ENCODE assay signal across 8 cellular contexts in genomic region chr11:65661599-65662246, GRCh38. TPM values are rescaled to one million over a fixed set of nuclear protein-coding genes. Genes with fewer than 3 reads are reported as not detected.
DNase-seq lines count a peak whose midpoint lies in the region; ATAC-seq and TF ChIP-seq lines count a peak whose summit lies in the region.

No MANE protein-coding gene starts in this region.

- H3K4me3 ChIP-seq in GM12864 (ENCODE audit: low read depth, low read length) (peak overlapping the region; percentile 91), fibroblast of villous mesenchyme (ENCODE audit: low read depth, low read length) (peak overlapping the region; percentile 77), sigmoid colon (peak overlapping the region; percentile 78 to 97 (median 80))

- peaks cover 0 to 40% (median 37%) of the 10 kb centered on the region in 4 donors for H3K4me1 ChIP-seq in sigmoid colon

- peak overlapping the region; percentile 81 for H3K4me3 Mint-ChIP-seq in WTC11

- H3K27ac Mint-ChIP-seq in WTC11: no peak overlapping the region

- WGBS in sigmoid colon, 2 donors: 37 to 61% methylated on average over 25 of the region's 25 CpGs

- peaks cover 33 to 49% (median 41%) of the 10 kb centered on the region in 4 donors for H3K36me3 ChIP-seq in sigmoid colon

- no peaks in the 10 kb centered on the region for H3K9me3 Mint-ChIP-seq in WTC11

- POLR2A ChIA-PET in WTC11 (lab: Charles Lee): interaction anchor here (1.9 kb wide), 1 partner anchor 198 kb away, joined by 6 read pairs; the partner anchor contains the start of gene MUS81

- peaks cover 4% of the 10 kb centered on the region for H3K4me1 Mint-ChIP-seq in WTC11

- CTCF ChIA-PET in WTC11 (lab: Charles Lee): interaction anchor here (0.6 kb wide), 1 partner anchor 115 kb away, joined by 3 read pairs; no protein-coding TSS in a partner anchor

- TF ChIP-seq CTCF in GM12864 (IDR thresholded peaks at IDR 0.05; ENCODE audit: low read depth, low read length, missing control alignments) (no peak), WTC11 (IDR thresholded peaks at IDR 0.05) (no peak), fibroblast of villous mesenchyme (IDR thresholded peaks at IDR 0.05; ENCODE audit: insufficient read depth, low read depth, low read length) (no peak), sigmoid colon (IDR thresholded peaks at IDR 0.05) (no peak)

- intact Hi-C loops in sigmoid colon (cut with DNase I): loop anchor here (1.0 kb wide), 1 partner anchor 8 kb away; no protein-coding TSS in a partner anchor

- no peak for TF ChIP-seq POLR2A in sigmoid colon (IDR thresholded peaks at IDR 0.05)

- DNase-seq in GM12864 (ENCODE audit: low read depth) (no peak), WTC11 (ENCODE audit: low spot score) (no peak), fibroblast of villous mesenchyme (ENCODE audit: low read depth) (no peak), sigmoid colon (peak; percentile 69), NCI-H1436 (lab: John Stamatoyannopoulos, UW) (no peak), mucosa of gallbladder (ENCODE audit: low spot score) (no peak), CD1c-positive myeloid dendritic cell (ENCODE audit: extremely low spot score) (no peak)

- peaks cover 40% of the 10 kb centered on the region for H3K36me3 Mint-ChIP-seq in WTC11

- no peak for ATAC-seq in WTC11
- no peak for ATAC-seq in GM21528 (IDR thresholded peaks at IDR 0.05; ENCODE audit: low FRiP score, unreplicated experiment)

- no peaks in the 10 kb centered on the region for H3K27me3 ChIP-seq in sigmoid colon

- TF ChIP-seq EP300 in sigmoid colon (IDR thresholded peaks at IDR 0.05): no peak

- no peaks in the 10 kb centered on the region for H3K9me3 ChIP-seq in sigmoid colon

- H3K27ac ChIP-seq in sigmoid colon: peak overlapping the region; percentile 94 to 100 (median 98)

- H3K27me3 Mint-ChIP-seq in WTC11 (ENCODE audit: low read depth): no peaks in the 10 kb centered on the region; the same call in 1 of the 2 replicates

TF ChIP-seq in WTC11, 78 proteins besides CTCF, POLR2A, EP300 and RAD21:
- no peak for TF ChIP-seq ATF2 (CRISPR knock-in tag; IDR thresholded peaks at IDR 0.05; ENCODE audit: borderline replicate concordance, low read depth)
- no peak for TF ChIP-seq ZNF219 (CRISPR knock-in tag; IDR thresholded peaks at IDR 0.05; ENCODE audit: borderline replicate concordance)
- no peak for TF ChIP-seq CDX4 (CRISPR knock-in tag; IDR thresholded peaks at IDR 0.05; ENCODE audit: borderline replicate concordance)
- TF ChIP-seq FOXP1 (CRISPR knock-in tag; IDR thresholded peaks at IDR 0.05; ENCODE audit: borderline replicate concordance): no peak
- TF ChIP-seq, protein P1, sequence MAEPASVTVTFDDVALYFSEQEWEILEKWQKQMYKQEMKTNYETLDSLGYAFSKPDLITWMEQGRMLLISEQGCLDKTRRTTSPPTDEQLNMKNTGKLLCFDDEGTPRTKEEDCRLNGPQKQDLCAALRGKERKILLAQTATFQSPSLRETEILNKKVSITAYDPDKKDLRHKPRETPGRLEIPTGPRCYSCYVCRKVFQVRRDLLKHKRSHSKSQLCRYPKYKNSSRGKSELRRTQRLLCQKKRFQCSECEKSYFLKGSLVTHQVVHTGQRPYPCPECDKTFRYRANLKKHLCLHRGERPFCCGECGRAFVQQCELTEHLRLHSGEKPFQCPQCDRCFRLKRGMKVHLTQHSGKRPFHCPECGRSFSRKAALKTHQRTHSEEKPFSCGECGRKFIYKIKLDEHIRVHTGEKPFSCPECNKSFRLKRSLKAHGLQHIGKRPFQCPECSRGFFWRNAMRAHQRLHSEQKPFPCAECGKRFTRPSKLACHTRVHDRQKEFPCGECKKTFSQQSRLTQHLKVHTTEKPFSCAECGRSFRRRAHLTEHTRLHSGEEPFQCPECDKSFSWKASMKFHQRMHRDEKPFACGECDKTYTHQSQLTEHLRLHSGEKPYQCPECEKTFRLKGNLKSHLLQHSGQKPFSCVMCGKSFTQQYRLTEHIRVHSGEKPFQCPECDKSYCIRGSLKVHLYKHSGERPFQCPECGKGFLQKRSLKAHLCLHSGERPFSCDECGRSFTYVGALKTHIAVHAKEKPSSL (CRISPR knock-in tag; conservative IDR thresholded peaks at IDR 0.05): no peak
- TF ChIP-seq OVOL2 (CRISPR knock-in tag; IDR thresholded peaks at IDR 0.05; ENCODE audit: borderline replicate concordance): no peak
- TF ChIP-seq, protein P2, sequence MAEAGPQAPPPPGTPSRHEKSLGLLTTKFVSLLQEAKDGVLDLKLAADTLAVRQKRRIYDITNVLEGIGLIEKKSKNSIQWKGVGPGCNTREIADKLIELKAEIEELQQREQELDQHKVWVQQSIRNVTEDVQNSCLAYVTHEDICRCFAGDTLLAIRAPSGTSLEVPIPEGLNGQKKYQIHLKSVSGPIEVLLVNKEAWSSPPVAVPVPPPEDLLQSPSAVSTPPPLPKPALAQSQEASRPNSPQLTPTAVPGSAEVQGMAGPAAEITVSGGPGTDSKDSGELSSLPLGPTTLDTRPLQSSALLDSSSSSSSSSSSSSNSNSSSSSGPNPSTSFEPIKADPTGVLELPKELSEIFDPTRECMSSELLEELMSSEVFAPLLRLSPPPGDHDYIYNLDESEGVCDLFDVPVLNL (CRISPR knock-in tag; IDR thresholded peaks at IDR 0.05; ENCODE audit: borderline replicate concordance, low read depth): no peak
- TF ChIP-seq NR1H2 (CRISPR knock-in tag; IDR thresholded peaks at IDR 0.05): no peak
- TF ChIP-seq FOXP4 (CRISPR knock-in tag; IDR thresholded peaks at IDR 0.05): no peak
- TF ChIP-seq ZBTB21 (CRISPR knock-in tag; IDR thresholded peaks at IDR 0.05; ENCODE audit: borderline replicate concordance): no peak
- no peak for TF ChIP-seq MYBL2 (CRISPR knock-in tag; IDR thresholded peaks at IDR 0.05)
- TF ChIP-seq IRF1 (CRISPR knock-in tag; IDR thresholded peaks at IDR 0.05): no peak

RNA-seq across cellular contexts. Expression of gene RELA, which starts 1.0 kb away (rescaled TPM):
- total RNA-seq in WTC11 (2021): 26.3 to 35.1 TPM (median 29.0 TPM) in 3 replicates
- 22.2 and 24.2 TPM in 2 replicates for total RNA-seq in fibroblast of villous mesenchyme
- total RNA-seq in sigmoid colon: 10 to 100 TPM; 36.4 to 62.6 (median 46.9) TPM
- 10 to 100 TPM; 33.6 to 45.6 (median 37.5) TPM for polyA plus RNA-seq in sigmoid colon
- total RNA-seq in mucosa of gallbladder: 84.2 TPM

RNA-seq across cellular contexts. Expression of gene SIPA1, which starts 23.8 kb away (rescaled TPM):
- total RNA-seq in WTC11 (2021) (63.3 to 71.7 TPM (median 65.4 TPM) in 3 replicates), fibroblast of villous mesenchyme (34.5 and 34.8 TPM in 2 replicates), sigmoid colon (10 to 100 TPM; 19.9 to 30.7 (median 28.2) TPM), mucosa of gallbladder (74.7 TPM)
- polyA plus RNA-seq in sigmoid colon: 10 to 100 TPM; 20.3 to 53.6 (median 34.8) TPM

RNA-seq across cellular contexts. Expression of gene PCNX3, which starts 46.1 kb away (rescaled TPM):
- total RNA-seq in WTC11 (2021): 44.6 to 51.6 TPM (median 45.8 TPM) in 3 replicates
- 32.4 and 33.5 TPM in 2 replicates for total RNA-seq in fibroblast of villous mesenchyme
- total RNA-seq in sigmoid colon: 10 to 100 TPM; 10.7 to 21.3 (median 14.3) TPM
- polyA plus RNA-seq in sigmoid colon: 10 to 100 TPM in 1 of 3 donors, 1 to 10 TPM in 2; 6.0 to 35.0 (median 6.6) TPM
- 52.5 TPM for total RNA-seq in mucosa of gallbladder

RNA-seq across cellular contexts. Expression of gene MAP3K11, which starts 47.7 kb away (rescaled TPM):
- 46.1 to 56.1 TPM (median 52.8 TPM) in 3 replicates for total RNA-seq in WTC11 (2021)
- total RNA-seq in fibroblast of villous mesenchyme: 28.9 and 29.3 TPM in 2 replicates
- 10 to 100 TPM; 18.5 to 52.1 (median 26.3) TPM for total RNA-seq in sigmoid colon
- 10 to 100 TPM; 48.6 to 71.2 (median 71.0) TPM for polyA plus RNA-seq in sigmoid colon
- 85.6 TPM for total RNA-seq in mucosa of gallbladder

RNA-seq across cellular contexts. Expression of gene KAT5, which starts 50.3 kb away (rescaled TPM):
- 44.9 to 56.6 TPM (median 46.0 TPM) in 3 replicates for total RNA-seq in WTC11 (2021)
- total RNA-seq in fibroblast of villous mesenchyme: 33.2 and 42.2 TPM in 2 replicates
- total RNA-seq in sigmoid colon: 10 to 100 TPM; 58.4 to 92.7 (median 74.7) TPM
- 10 to 100 TPM; 51.1 to 81.0 (median 53.9) TPM for polyA plus RNA-seq in sigmoid colon
- 74.7 TPM for total RNA-seq in mucosa of gallbladder
